In genomic region chr12:97967831-97968230, GRCh38 we compare ENCODE assay signal across 21 cellular contexts.
"Had no signal": no experiment of that assay in that cellular context is flagged by ENCODE, and none has a peak within 500 bp of the region (broad histone marks: within the 10 kb centered on the region; RNA-seq: fewer than 3 reads in every experiment).

No MANE protein-coding gene starts in this region.

- H3K27ac ChIP-seq: ascending aorta, coronary artery, lower lobe of right lung, neutrophil, pancreas, right lobe of liver, thoracic aorta, VCaP had no signal

- H3K27me3 ChIP-seq: ascending aorta, neutrophil, pancreas, right lobe of liver had no signal

- H3K4me1 Mint-ChIP-seq: activated naive CD4-positive, alpha-beta T cell treated with anti-CD3 and anti-CD28 coated beads, Interleukin-2, amount 50 U/mL, for 24 hours; central memory CD8-positive, alpha-beta T cell; natural killer cell; stimulated activated naive B cell treated with anti-CD40 and anti-IgM and Interleukin-4, amounts not matched to agents 10 μg/mL and 1 μg/mL and 100 μg/mL, for 72 hours had no signal

- H3K9me3 Mint-ChIP-seq: activated naive CD4-positive, alpha-beta T cell treated with anti-CD3 and anti-CD28 coated beads, Interleukin-2, amount 50 U/mL, for 24 hours; activated T-cell treated with anti-CD3 and anti-CD28 coated beads, Interleukin-2, amount 50 U/mL, for 72 hours; central memory CD8-positive, alpha-beta T cell; stimulated activated naive B cell treated with anti-CD40 and anti-IgM and Interleukin-4, amounts not matched to agents 10 μg/mL and 1 μg/mL and 100 μg/mL, for 72 hours had no signal

- H3K4me3 Mint-ChIP-seq: activated naive CD4-positive, alpha-beta T cell treated with anti-CD3 and anti-CD28 coated beads, Interleukin-2, amount 50 U/mL, for 24 hours; activated T-cell treated with anti-CD3 and anti-CD28 coated beads, Interleukin-2, amount 50 U/mL, for 72 hours; central memory CD8-positive, alpha-beta T cell; natural killer cell; stimulated activated naive B cell treated with anti-CD40 and anti-IgM and Interleukin-4, amounts not matched to agents 10 μg/mL and 1 μg/mL and 100 μg/mL, for 72 hours had no signal

- H3K4me3 ChIP-seq: ascending aorta, coronary artery, lower lobe of right lung, pancreas, right lobe of liver, thoracic aorta had no signal

- H3K4me1 ChIP-seq: ascending aorta, lower lobe of right lung, pancreas, right lobe of liver had no signal

- H3K27ac Mint-ChIP-seq: activated naive CD4-positive, alpha-beta T cell treated with anti-CD3 and anti-CD28 coated beads, Interleukin-2, amount 50 U/mL, for 24 hours; activated T-cell treated with anti-CD3 and anti-CD28 coated beads, Interleukin-2, amount 50 U/mL, for 72 hours; natural killer cell; stimulated activated naive B cell treated with anti-CD40 and anti-IgM and Interleukin-4, amounts not matched to agents 10 μg/mL and 1 μg/mL and 100 μg/mL, for 72 hours had no signal

- H3K36me3 Mint-ChIP-seq: activated naive CD4-positive, alpha-beta T cell treated with anti-CD3 and anti-CD28 coated beads, Interleukin-2, amount 50 U/mL, for 24 hours; natural killer cell; stimulated activated naive B cell treated with anti-CD40 and anti-IgM and Interleukin-4, amounts not matched to agents 10 μg/mL and 1 μg/mL and 100 μg/mL, for 72 hours had no signal

- H3K9me3 ChIP-seq: ascending aorta, lower lobe of right lung, neutrophil, pancreas, right lobe of liver, thoracic aorta had no signal

- DNase-seq: activated CD4-positive, alpha-beta T cell treated with anti-CD3 and anti-CD28 coated beads for 1 hour; activated CD8-positive, alpha-beta memory T cell treated with anti-CD3 and anti-CD28 coated beads for 24 hours; activated CD8-positive, alpha-beta memory T cell treated with anti-CD3 and anti-CD28 coated beads, Interleukin-2, amount 50 U/mL, for 48 hours; activated gamma-delta T cell; activated T-cell treated with anti-CD3 and anti-CD28 coated beads, Interleukin-2, amount 50 U/mL, for 72 hours; erythroblast; foreskin melanocyte; lower lobe of right lung; natural killer cell; pancreas; right lobe of liver; small intestine; stimulated activated CD4-positive, alpha-beta T cell treated with anti-CD3 and anti-CD28 coated beads, Interleukin-4, amount 100 ng/mL, for 24 hours; stimulated activated naive B cell treated with anti-CD40 and anti-IgM and Interleukin-4, amounts not matched to agents 10 μg/mL and 1 μg/mL and 100 μg/mL, for 72 hours had no signal

- H3K36me3 ChIP-seq: ascending aorta, lower lobe of right lung, neutrophil, pancreas, right lobe of liver, thoracic aorta had no signal

- H3K27me3 Mint-ChIP-seq: activated naive CD4-positive, alpha-beta T cell treated with anti-CD3 and anti-CD28 coated beads, Interleukin-2, amount 50 U/mL, for 24 hours; central memory CD8-positive, alpha-beta T cell; stimulated activated naive B cell treated with anti-CD40 and anti-IgM and Interleukin-4, amounts not matched to agents 10 μg/mL and 1 μg/mL and 100 μg/mL, for 72 hours had no signal
